ENCODE assay signal across 18 cellular contexts in genomic region chr17:35543856-35544255, GRCh38. TPM values are rescaled to one million over a fixed set of nuclear protein-coding genes. Genes with fewer than 3 reads are reported as not detected.
DNase-seq lines count a peak whose midpoint lies in the region; TF ChIP-seq lines count a peak whose summit lies in the region.
"Had no signal": no experiment of that assay in that cellular context is flagged by ENCODE, and none has a peak within 500 bp of the region (broad histone marks: within the 10 kb centered on the region; RNA-seq: fewer than 3 reads in every experiment).

No MANE protein-coding gene starts in this region.

- H3K27ac ChIP-seq in SJCRH30 (no peak overlapping the region), hepatocyte (no peak overlapping the region)

- H3K27me3 Mint-ChIP-seq in T-helper 2 cell treated with Interferon-gamma antibody and Interleukin-4, amounts not matched to agents 5 μg/mL and 100 μg/mL, for 36 hours (ENCODE audit: low read depth), result no peaks in the 10 kb centered on the region
- H3K27me3 Mint-ChIP-seq in activated T-helper 2 cell treated with anti-CD3 and anti-CD28 coated beads, Interferon-gamma antibody, Interleukin-2, Interleukin-4, amounts not matched to agents 10 μg/mL and 5 μg/mL and 100 μg/mL, durations not matched to agents 14 hours and 24 hours and 36 hours (ENCODE audit: low read depth), result peaks cover 2% of the 10 kb centered on the region
- H3K27me3 Mint-ChIP-seq: CD8-positive, alpha-beta memory T cell had no signal

- H3K4me1 Mint-ChIP-seq in T-helper 2 cell treated with Interferon-gamma antibody and Interleukin-4, amounts not matched to agents 5 μg/mL and 100 μg/mL, for 36 hours (ENCODE audit: low read depth), result peaks cover 41% of the 10 kb centered on the region
- peaks cover 51% of the 10 kb centered on the region for H3K4me1 Mint-ChIP-seq in activated T-helper 2 cell treated with anti-CD3 and anti-CD28 coated beads, Interferon-gamma antibody, Interleukin-2, Interleukin-4, amounts not matched to agents 10 μg/mL and 5 μg/mL and 100 μg/mL, durations not matched to agents 14 hours and 24 hours and 36 hours (ENCODE audit: low read depth)
- H3K4me1 Mint-ChIP-seq: H9 had no signal

- H3K27me3 ChIP-seq in SJCRH30, result peaks cover 5% of the 10 kb centered on the region
- H3K27me3 ChIP-seq in hepatocyte, result peaks cover 34% of the 10 kb centered on the region

- H3K9me2 ChIP-seq in hepatocyte (replicated peaks; ENCODE audit: insufficient read depth), result no peaks in the 10 kb centered on the region

- peaks cover 2% of the 10 kb centered on the region for H3K36me3 Mint-ChIP-seq in T-helper 2 cell treated with Interferon-gamma antibody and Interleukin-4, amounts not matched to agents 5 μg/mL and 100 μg/mL, for 36 hours (ENCODE audit: low read depth)
- H3K36me3 Mint-ChIP-seq in activated T-helper 2 cell treated with anti-CD3 and anti-CD28 coated beads, Interferon-gamma antibody, Interleukin-2, Interleukin-4, amounts not matched to agents 10 μg/mL and 5 μg/mL and 100 μg/mL, durations not matched to agents 14 hours and 24 hours and 36 hours (ENCODE audit: low read depth), result peaks cover 5% of the 10 kb centered on the region

- no peak overlapping the region for H3K27ac Mint-ChIP-seq in T-helper 2 cell treated with Interferon-gamma antibody and Interleukin-4, amounts not matched to agents 5 μg/mL and 100 μg/mL, for 36 hours
- H3K27ac Mint-ChIP-seq in activated T-helper 2 cell treated with anti-CD3 and anti-CD28 coated beads, Interferon-gamma antibody, Interleukin-2, Interleukin-4, amounts not matched to agents 10 μg/mL and 5 μg/mL and 100 μg/mL, durations not matched to agents 14 hours and 24 hours and 36 hours, result no peak overlapping the region
- H3K27ac Mint-ChIP-seq: H9 had no signal

- DNase-seq in ELR (ENCODE audit: low read depth) (peak; percentile 33), SJCRH30 (peak; percentile 35 to 45), dermis blood vessel endothelial cell (peak; percentile 65), hepatocyte (ENCODE audit: low spot score) (no peak), hypothalamus (lab: John Stamatoyannopoulos, UW) (no peak)
- DNase-seq in T-helper 2 cell treated with Interferon-gamma antibody and Interleukin-4, amounts not matched to agents 5 μg/mL and 100 μg/mL, for 36 hours (ENCODE audit: low spot score), result no peak
- DNase-seq in activated T-helper 2 cell treated with anti-CD3 and anti-CD28 coated beads, Interferon-gamma antibody, Interleukin-2, Interleukin-4, amounts not matched to agents 10 μg/mL and 5 μg/mL and 100 μg/mL, durations not matched to agents 14 hours and 24 hours and 36 hours (ENCODE audit: low spot score), result no peak
- DNase-seq: CD8-positive, alpha-beta memory T cell; H9; Karpas-422; NCI-H187; NCI-H69; NK-92 treated with Interleukin-12 subunit alpha and Interleukin-12 subunit beta, amount 100 ng/mL, for 24 hours; OCI-M1; RPMI8226 had no signal

- no peak for TF ChIP-seq CTCF in hepatocyte (IDR thresholded peaks at IDR 0.05; ENCODE audit: poor library complexity)

- H4K20me1 ChIP-seq in hepatocyte (ENCODE audit: insufficient read depth, poor library complexity, severe bottlenecking), result no peaks in the 10 kb centered on the region

- no peak overlapping the region for H3K4me3 Mint-ChIP-seq in T-helper 2 cell treated with Interferon-gamma antibody and Interleukin-4, amounts not matched to agents 5 μg/mL and 100 μg/mL, for 36 hours
- no peak overlapping the region for H3K4me3 Mint-ChIP-seq in activated T-helper 2 cell treated with anti-CD3 and anti-CD28 coated beads, Interferon-gamma antibody, Interleukin-2, Interleukin-4, amounts not matched to agents 10 μg/mL and 5 μg/mL and 100 μg/mL, durations not matched to agents 14 hours and 24 hours and 36 hours (ENCODE audit: low read depth)
- H3K4me3 Mint-ChIP-seq: CD8-positive, alpha-beta memory T cell; H9 had no signal

- H2AFZ ChIP-seq in hepatocyte, result no peak overlapping the region

- 0 out of 2 replicates have a peak, but pooled peaks cover 3% of the 10 kb centered on the region for H3K4me1 ChIP-seq in SJCRH30
- no peaks in the 10 kb centered on the region for H3K4me1 ChIP-seq in hepatocyte (ENCODE audit: insufficient read depth)

- H3K4me3 ChIP-seq in SJCRH30 (no peak overlapping the region), hepatocyte (no peak overlapping the region)

- H3K36me3 ChIP-seq in SJCRH30 (no peaks in the 10 kb centered on the region), hepatocyte (replicated peaks; ENCODE audit: insufficient read depth, low read depth) (no peaks in the 10 kb centered on the region)

- H3K9me3 Mint-ChIP-seq in T-helper 2 cell treated with Interferon-gamma antibody and Interleukin-4, amounts not matched to agents 5 μg/mL and 100 μg/mL, for 36 hours, result no peaks in the 10 kb centered on the region
- no peaks in the 10 kb centered on the region for H3K9me3 Mint-ChIP-seq in activated T-helper 2 cell treated with anti-CD3 and anti-CD28 coated beads, Interferon-gamma antibody, Interleukin-2, Interleukin-4, amounts not matched to agents 10 μg/mL and 5 μg/mL and 100 μg/mL, durations not matched to agents 14 hours and 24 hours and 36 hours
- H3K9me3 Mint-ChIP-seq: CD8-positive, alpha-beta memory T cell; H9 had no signal

- H3K9me3 ChIP-seq in SJCRH30 (replicated peaks) (no peaks in the 10 kb centered on the region), hepatocyte (ENCODE audit: low read depth) (no peaks in the 10 kb centered on the region)

- intact Hi-C loops in activated T-helper 2 cell treated with anti-CD3 and anti-CD28 coated beads, Interferon-gamma antibody, Interleukin-2, Interleukin-4, amounts not matched to agents 10 μg/mL and 5 μg/mL and 100 μg/mL, durations not matched to agents 14 hours and 24 hours and 36 hours (cut with micrococcal nuclease), result no loop called here

- no peak overlapping the region for H3K4me2 ChIP-seq in hepatocyte

- H3K79me2 ChIP-seq in hepatocyte, result no peaks in the 10 kb centered on the region

- 61% methylated on average over 1 of the region's 1 CpG for WGBS in hepatocyte (ENCODE audit: low lambda C conversion rate, missing lambda C conversion rate)

RNA-seq across cellular contexts. Expression of gene SLFN12L, which starts 6.4 kb away (rescaled TPM):
- not detected in 2 replicates for total RNA-seq in SJCRH30 (2014; rRNA removed; shearing (Covaris generic))
- total RNA-seq in dermis blood vessel endothelial cell, result under 0.01 and 0.05 TPM in 2 replicates
- 0.03 TPM in 1 of 2 replicates, not detected in the other for total RNA-seq in hepatocyte
- polyA plus RNA-seq in hepatocyte, result not detected in 2 replicates
- 37.8 and 41.9 TPM in 2 replicates for total RNA-seq in activated T-helper 2 cell treated with anti-CD3 and anti-CD28 coated beads, Interferon-gamma antibody, Interleukin-2, Interleukin-4, amounts not matched to agents 10 μg/mL and 5 μg/mL and 100 μg/mL, durations not matched to agents 14 hours and 24 hours and 36 hours
- total RNA-seq: H9, HepG2 had no signal
- polyA plus RNA-seq: BJ, HepG2 had no signal

RNA-seq across cellular contexts. Expression of gene SLFN14, which starts 16.8 kb away (rescaled TPM):
- not detected in 2 replicates for total RNA-seq in SJCRH30 (2014; rRNA removed; shearing (Covaris generic))
- total RNA-seq in dermis blood vessel endothelial cell (not detected in 2 replicates), hepatocyte (not detected in 2 replicates)
- polyA plus RNA-seq in hepatocyte, result not detected in 2 replicates
- total RNA-seq in activated T-helper 2 cell treated with anti-CD3 and anti-CD28 coated beads, Interferon-gamma antibody, Interleukin-2, Interleukin-4, amounts not matched to agents 10 μg/mL and 5 μg/mL and 100 μg/mL, durations not matched to agents 14 hours and 24 hours and 36 hours, result not detected in 2 replicates
- total RNA-seq: Daoy, H9, HepG2 had no signal
- polyA plus RNA-seq: BJ, HepG2 had no signal

RNA-seq across cellular contexts. Expression of gene PEX12, which starts 34.5 kb away (rescaled TPM):
- 8.4 and 9.4 TPM in 2 replicates for total RNA-seq in SJCRH30 (2014; rRNA removed; shearing (Covaris generic))
- total RNA-seq in dermis blood vessel endothelial cell, result 3.7 and 3.9 TPM in 2 replicates
- total RNA-seq in hepatocyte, result 10.5 and 10.8 TPM in 2 replicates
- polyA plus RNA-seq in hepatocyte, result 3.6 and 9.0 TPM in 2 replicates
- 4.5 and 4.8 TPM in 2 replicates for total RNA-seq in activated T-helper 2 cell treated with anti-CD3 and anti-CD28 coated beads, Interferon-gamma antibody, Interleukin-2, Interleukin-4, amounts not matched to agents 10 μg/mL and 5 μg/mL and 100 μg/mL, durations not matched to agents 14 hours and 24 hours and 36 hours

RNA-seq across cellular contexts. Expression of gene AP2B1, which starts 43.3 kb away (rescaled TPM):
- total RNA-seq in SJCRH30 (2014; rRNA removed; shearing (Covaris generic)), result 113 and 123 TPM in 2 replicates
- total RNA-seq in dermis blood vessel endothelial cell (110 and 203 TPM in 2 replicates), hepatocyte (87.0 and 100 TPM in 2 replicates)
- polyA plus RNA-seq in hepatocyte, result 69.8 and 76.1 TPM in 2 replicates
- total RNA-seq in activated T-helper 2 cell treated with anti-CD3 and anti-CD28 coated beads, Interferon-gamma antibody, Interleukin-2, Interleukin-4, amounts not matched to agents 10 μg/mL and 5 μg/mL and 100 μg/mL, durations not matched to agents 14 hours and 24 hours and 36 hours, result 177 and 194 TPM in 2 replicates

Comparison
In these comparisons a context has a peak if more than half of its experiments do, and no peak if none do; other contexts are left out.
1. DNase-seq: peak in ELR (single experiment), SJCRH30 (2 of 2) and dermis blood vessel endothelial cell (single experiment); none in T-helper 2 cell treated with Interferon-gamma antibody and Interleukin-4, amounts not matched to agents 5 μg/mL and 100 μg/mL, for 36 hours (single experiment), hepatocyte (single experiment), hypothalamus (0 of 51) and activated T-helper 2 cell treated with anti-CD3 and anti-CD28 coated beads, Interferon-gamma antibody, Interleukin-2, Interleukin-4, amounts not matched to agents 10 μg/mL and 5 μg/mL and 100 μg/mL, durations not matched to agents 14 hours and 24 hours and 36 hours (single experiment).
2. RNA of gene SLFN12L, which starts 6.4 kb away (total RNA-seq): 37.8 to 41.9 TPM in activated T-helper 2 cell treated with anti-CD3 and anti-CD28 coated beads, Interferon-gamma antibody, Interleukin-2, Interleukin-4, amounts not matched to agents 10 μg/mL and 5 μg/mL and 100 μg/mL, durations not matched to agents 14 hours and 24 hours and 36 hours; 0.03 TPM in hepatocyte, not detected in SJCRH30 and under 0.01 to 0.05 TPM in dermis blood vessel endothelial cell; every median in the first group is over 10 times any median in the second.